Comparison of ENCODE assay signal across 29 cellular contexts in genomic region chr6:135970750-135971149, GRCh38.
"Had no signal": no experiment of that assay in that cellular context is flagged by ENCODE, and none has a peak within 500 bp of the region (broad histone marks: within the 10 kb centered on the region; RNA-seq: fewer than 3 reads in every experiment).

No MANE protein-coding gene starts in this region.

- H3K4me1 Mint-ChIP-seq: stimulated activated effector memory CD8-positive, alpha-beta T cell treated with anti-CD3 and anti-CD28 coated beads, Interleukin-12 subunit alpha, Interleukin-12 subunit beta, amount 100 ng/mL, for 72 hours; stimulated activated memory B cell treated with anti-CD40 and anti-IgM and Interleukin-4, amounts not matched to agents 10 μg/mL and 1 μg/mL and 100 μg/mL, for 72 hours; stimulated activated naive B cell treated with anti-CD40 and anti-IgM and Interleukin-4, amounts not matched to agents 10 μg/mL and 1 μg/mL and 100 μg/mL, for 72 hours; stimulated activated naive CD8-positive, alpha-beta T cell treated with anti-CD3 and anti-CD28 coated beads, Interleukin-15, amount 100 ng/mL, for 72 hours had no signal

- H3K27ac Mint-ChIP-seq: stimulated activated effector memory CD8-positive, alpha-beta T cell treated with anti-CD3 and anti-CD28 coated beads, Interleukin-12 subunit alpha, Interleukin-12 subunit beta, amount 100 ng/mL, for 72 hours; stimulated activated memory B cell treated with anti-CD40 and anti-IgM and Interleukin-4, amounts not matched to agents 10 μg/mL and 1 μg/mL and 100 μg/mL, for 72 hours; stimulated activated naive B cell treated with anti-CD40 and anti-IgM and Interleukin-4, amounts not matched to agents 10 μg/mL and 1 μg/mL and 100 μg/mL, for 72 hours; stimulated activated naive CD8-positive, alpha-beta T cell treated with anti-CD3 and anti-CD28 coated beads, Interleukin-15, Interleukin-2, amounts not matched to agents 100 ng/mL and 50 ng/mL, for 24 hours; type B pancreatic cell had no signal

- H3K36me3 Mint-ChIP-seq: stimulated activated effector memory CD8-positive, alpha-beta T cell treated with anti-CD3 and anti-CD28 coated beads, Interleukin-12 subunit alpha, Interleukin-12 subunit beta, amount 100 ng/mL, for 72 hours; stimulated activated memory B cell treated with anti-CD40 and anti-IgM and Interleukin-4, amounts not matched to agents 10 μg/mL and 1 μg/mL and 100 μg/mL, for 72 hours; type B pancreatic cell had no signal

- H3K27me3 Mint-ChIP-seq: stimulated activated memory B cell treated with anti-CD40 and anti-IgM and Interleukin-4, amounts not matched to agents 10 μg/mL and 1 μg/mL and 100 μg/mL, for 72 hours; stimulated activated naive B cell treated with anti-CD40 and anti-IgM and Interleukin-4, amounts not matched to agents 10 μg/mL and 1 μg/mL and 100 μg/mL, for 72 hours; stimulated activated naive CD8-positive, alpha-beta T cell treated with anti-CD3 and anti-CD28 coated beads, Interleukin-15, amount 100 ng/mL, for 72 hours; stimulated activated naive CD8-positive, alpha-beta T cell treated with anti-CD3 and anti-CD28 coated beads, Interleukin-15, Interleukin-2, amounts not matched to agents 100 ng/mL and 50 ng/mL, for 24 hours; type B pancreatic cell had no signal

- H3K4me1 ChIP-seq: stomach, suprapubic skin, testis, thyroid gland, tibial artery, tibial nerve, transverse colon, upper lobe of left lung, upper lobe of right lung, uterus, vagina had no signal

- H3K27ac ChIP-seq: stomach, suprapubic skin, testis, thoracic aorta, thyroid gland, tibial artery, tibial nerve, transverse colon, upper lobe of left lung, upper lobe of right lung, uterus, vagina had no signal

- FAIRE-seq: urothelium cell line had no signal

- H3K4me3 Mint-ChIP-seq: stimulated activated effector memory CD8-positive, alpha-beta T cell treated with anti-CD3 and anti-CD28 coated beads, Interleukin-12 subunit alpha, Interleukin-12 subunit beta, amount 100 ng/mL, for 72 hours; stimulated activated memory B cell treated with anti-CD40 and anti-IgM and Interleukin-4, amounts not matched to agents 10 μg/mL and 1 μg/mL and 100 μg/mL, for 72 hours; stimulated activated naive B cell treated with anti-CD40 and anti-IgM and Interleukin-4, amounts not matched to agents 10 μg/mL and 1 μg/mL and 100 μg/mL, for 72 hours; stimulated activated naive CD8-positive, alpha-beta T cell treated with anti-CD3 and anti-CD28 coated beads, Interleukin-15, amount 100 ng/mL, for 72 hours; stimulated activated naive CD8-positive, alpha-beta T cell treated with anti-CD3 and anti-CD28 coated beads, Interleukin-15, Interleukin-2, amounts not matched to agents 100 ng/mL and 50 ng/mL, for 24 hours; type B pancreatic cell had no signal

- H3K9me3 Mint-ChIP-seq: stimulated activated effector memory CD8-positive, alpha-beta T cell treated with anti-CD3 and anti-CD28 coated beads, Interleukin-12 subunit alpha, Interleukin-12 subunit beta, amount 100 ng/mL, for 72 hours; stimulated activated memory B cell treated with anti-CD40 and anti-IgM and Interleukin-4, amounts not matched to agents 10 μg/mL and 1 μg/mL and 100 μg/mL, for 72 hours had no signal

- H3K27me3 ChIP-seq: stomach, suprapubic skin, testis, thyroid gland, tibial artery, tibial nerve, transverse colon, upper lobe of left lung, upper lobe of right lung, uterus, vagina had no signal

- DNase-seq: stimulated activated CD4-positive, alpha-beta T cell treated with anti-CD3 and anti-CD28 coated beads, Interleukin-2, amount 100 ng/mL, for 48 hours; stimulated activated CD4-positive, alpha-beta T cell treated with anti-CD3 and anti-CD28 coated beads, Interleukin-4, amount 100 ng/mL, for 1 hour; stimulated activated CD4-positive, alpha-beta T cell treated with anti-CD3 and anti-CD28 coated beads, Interleukin-4, amount 100 ng/mL, for 24 hours; stimulated activated CD4-positive, alpha-beta T cell treated with anti-CD3 and anti-CD28 coated beads, Interleukin-4, amount 100 ng/mL, for 4 hours; stimulated activated CD8-positive, alpha-beta memory T cell treated with anti-CD3 and anti-CD28 coated beads, Interleukin-4, amount 100 ng/mL, for 48 hours; stimulated activated naive B cell treated with anti-CD40 and anti-IgM and Interleukin-4, amounts not matched to agents 10 μg/mL and 1 μg/mL and 100 μg/mL, for 72 hours; stimulated activated naive CD4-positive, alpha-beta T cell; stimulated activated naive CD4-positive, alpha-beta T cell treated with Interleukin-2 at 50 U/mL for 16 hours; stimulated activated naive CD8-positive, alpha-beta T cell treated with anti-CD3 and anti-CD28 coated beads, Interleukin-15, amount 100 ng/mL, for 72 hours; stimulated activated naive CD8-positive, alpha-beta T cell treated with anti-CD3 and anti-CD28 coated beads, Interleukin-15, Interleukin-2, amounts not matched to agents 100 U/mL and 50 U/mL, for 24 hours; stomach; substantia nigra; testis; thyroid gland; tibial artery; transverse colon; trophoblast cell; upper lobe of left lung; upper lobe of right lung; uterus had no signal

- ATAC-seq: stimulated activated effector memory CD8-positive, alpha-beta T cell treated with anti-CD3 and anti-CD28 coated beads, Interleukin-12 subunit alpha, Interleukin-12 subunit beta, amount 100 ng/mL, for 72 hours; stimulated activated memory B cell treated with anti-CD40 and anti-IgM and Interleukin-4, amounts not matched to agents 10 μg/mL and 1 μg/mL and 100 μg/mL, for 72 hours; stimulated activated naive B cell treated with anti-CD40 and anti-IgM and Interleukin-4, amounts not matched to agents 10 μg/mL and 1 μg/mL and 100 μg/mL, for 72 hours; stimulated activated naive CD8-positive, alpha-beta T cell treated with anti-CD3 and anti-CD28 coated beads, Interleukin-15, amount 100 ng/mL, for 72 hours; stimulated activated naive CD8-positive, alpha-beta T cell treated with anti-CD3 and anti-CD28 coated beads, Interleukin-15, Interleukin-2, amounts not matched to agents 100 U/mL and 50 U/mL, for 24 hours; upper lobe of right lung had no signal

- H3K9me3 ChIP-seq: stomach, suprapubic skin, testis, thoracic aorta, thyroid gland, tibial artery, tibial nerve, transverse colon, upper lobe of left lung, upper lobe of right lung, uterus, vagina had no signal

- H3K36me3 ChIP-seq: stomach, suprapubic skin, thoracic aorta, thyroid gland, tibial artery, tibial nerve, transverse colon, upper lobe of left lung, upper lobe of right lung, uterus, vagina had no signal

- H3K4me3 ChIP-seq: stomach, suprapubic skin, testis, thoracic aorta, thyroid gland, tibial artery, tibial nerve, transverse colon, upper lobe of left lung, upper lobe of right lung, uterus, vagina had no signal
